In genomic region chr21:29346281-29346680, GRCh38 we compare ENCODE assay signal across 27 cellular contexts. TPM values are rescaled to one million over a fixed set of nuclear protein-coding genes. Genes with fewer than 3 reads are reported as not detected.
A peak's percentile ranks its signal among the peaks of the same experiment; 100 is the strongest.
DNase-seq lines count a peak whose midpoint lies in the region; ATAC-seq and TF ChIP-seq lines count a peak whose summit lies in the region.
"Had no signal": no experiment of that assay in that cellular context is flagged by ENCODE, and none has a peak within 500 bp of the region (broad histone marks: within the 10 kb centered on the region; RNA-seq: fewer than 3 reads in every experiment).

No MANE protein-coding gene starts in this region.

- H3K27me3 Mint-ChIP-seq in IgD-negative memory B cell (no peaks in the 10 kb centered on the region), naive B cell (no peaks in the 10 kb centered on the region)
- H3K27me3 Mint-ChIP-seq in dendritic cell treated with granulocyte-macrophage colony-stimulating factor and Interleukin-4, amounts not matched to agents 40 ng/mL and 50 ng/mL, for 4 days = no peaks in the 10 kb centered on the region
- no peaks in the 10 kb centered on the region for H3K27me3 Mint-ChIP-seq in stimulated activated naive CD8-positive, alpha-beta T cell treated with anti-CD3 and anti-CD28 coated beads, Interleukin-15, amount 100 ng/mL, for 72 hours
- H3K27me3 Mint-ChIP-seq: activated T-cell treated with anti-CD3 and anti-CD28 coated beads, Interleukin-2, amount 50 U/mL, for 24 hours had no signal

- peaks cover 0 to 1% (median 0%) of the 10 kb centered on the region in 3 donors for H3K9me3 Mint-ChIP-seq in IgD-negative memory B cell
- H3K9me3 Mint-ChIP-seq in dendritic cell treated with granulocyte-macrophage colony-stimulating factor and Interleukin-4, amounts not matched to agents 40 ng/mL and 50 ng/mL, for 4 days = no peaks in the 10 kb centered on the region
- H3K9me3 Mint-ChIP-seq in naive B cell = no peaks in the 10 kb centered on the region
- H3K9me3 Mint-ChIP-seq in stimulated activated naive CD8-positive, alpha-beta T cell treated with anti-CD3 and anti-CD28 coated beads, Interleukin-15, amount 100 ng/mL, for 72 hours = no peaks in the 10 kb centered on the region
- H3K9me3 Mint-ChIP-seq: activated T-cell treated with anti-CD3 and anti-CD28 coated beads, Interleukin-2, amount 50 U/mL, for 24 hours; neural crest cell had no signal

- H3K9me3 ChIP-seq in AG04450 (ENCODE audit: control insufficient read depth, insufficient read depth, low read length) = no peaks in the 10 kb centered on the region
- H3K9me3 ChIP-seq: BE2C, esophagus muscularis mucosa, heart right ventricle, thoracic aorta, vagina had no signal

- H3K27ac ChIP-seq in AG04450 (ENCODE audit: low read depth, low read length) = peak overlapping the region; percentile 77
- H3K27ac ChIP-seq: parathyroid adenoma, vagina, WERI-Rb-1 had no signal

- no peak overlapping the region for H3K4me3 ChIP-seq in AG04450 (ENCODE audit: low read depth, low read length)
- H3K4me3 ChIP-seq: esophagus muscularis mucosa, heart right ventricle, thoracic aorta, vagina had no signal

- POLR2A ChIA-PET in AG04450 (lab: Yijun Ruan, JAX) = interaction anchor here (1.5 kb wide), 1 partner anchor 47 kb away, joined by 3 read pairs; no protein-coding TSS in a partner anchor

- H3K36me3 Mint-ChIP-seq in IgD-negative memory B cell = no peaks in the 10 kb centered on the region
- peaks cover 37% of the 10 kb centered on the region for H3K36me3 Mint-ChIP-seq in dendritic cell treated with granulocyte-macrophage colony-stimulating factor and Interleukin-4, amounts not matched to agents 40 ng/mL and 50 ng/mL, for 4 days (ENCODE audit: low read depth)
- peaks cover under 1 to 22% of the 10 kb centered on the region in 2 donors for H3K36me3 Mint-ChIP-seq in naive B cell

- ATAC-seq in naive B cell (ENCODE audit: low read depth in 2 of 2) (no peak), GM18511 (IDR thresholded peaks at IDR 0.05; ENCODE audit: unreplicated experiment) (no peak)
- ATAC-seq in stimulated activated naive CD8-positive, alpha-beta T cell treated with anti-CD3 and anti-CD28 coated beads, Interleukin-15, amount 100 ng/mL, for 72 hours = no peak
- ATAC-seq: heart right ventricle; stimulated activated naive CD8-positive, alpha-beta T cell treated with anti-CD3 and anti-CD28 coated beads, Interleukin-15, Interleukin-2, amounts not matched to agents 100 U/mL and 50 U/mL, for 24 hours had no signal

- no peaks in the 10 kb centered on the region for H3K27me3 ChIP-seq in AG04450 (ENCODE audit: control insufficient read depth, insufficient read depth, low read length)
- H3K27me3 ChIP-seq: BE2C, esophagus muscularis mucosa, heart right ventricle, vagina had no signal

- H3K4me3 Mint-ChIP-seq in IgD-negative memory B cell = no peak overlapping the region
- no peak overlapping the region for H3K4me3 Mint-ChIP-seq in dendritic cell treated with granulocyte-macrophage colony-stimulating factor and Interleukin-4, amounts not matched to agents 40 ng/mL and 50 ng/mL, for 4 days
- no peak overlapping the region for H3K4me3 Mint-ChIP-seq in naive B cell
- no peak overlapping the region for H3K4me3 Mint-ChIP-seq in stimulated activated naive CD8-positive, alpha-beta T cell treated with anti-CD3 and anti-CD28 coated beads, Interleukin-15, amount 100 ng/mL, for 72 hours
- H3K4me3 Mint-ChIP-seq: activated T-cell treated with anti-CD3 and anti-CD28 coated beads, Interleukin-2, amount 50 U/mL, for 24 hours; neural crest cell had no signal

- H3K4me1 Mint-ChIP-seq in IgD-negative memory B cell (peaks cover 15 to 36% (median 27%) of the 10 kb centered on the region in 3 donors), naive B cell (peaks cover 23 to 29% (median 27%) of the 10 kb centered on the region in 3 donors)
- H3K4me1 Mint-ChIP-seq in dendritic cell treated with granulocyte-macrophage colony-stimulating factor and Interleukin-4, amounts not matched to agents 40 ng/mL and 50 ng/mL, for 4 days (ENCODE audit: low read depth) = peaks cover 55% of the 10 kb centered on the region
- H3K4me1 Mint-ChIP-seq in stimulated activated naive CD8-positive, alpha-beta T cell treated with anti-CD3 and anti-CD28 coated beads, Interleukin-15, amount 100 ng/mL, for 72 hours = peaks cover 37% of the 10 kb centered on the region
- H3K4me1 Mint-ChIP-seq: neural crest cell had no signal

- intact Hi-C loops in dendritic cell treated with granulocyte-macrophage colony-stimulating factor and Interleukin-4, amounts not matched to agents 40 ng/mL and 50 ng/mL, for 4 days (cut with micrococcal nuclease) = loop anchor here (5.0 kb wide), 1 partner anchor 44 kb away; no protein-coding TSS in a partner anchor

- H3K27ac Mint-ChIP-seq in IgD-negative memory B cell (peak overlapping the region in 2 of 3 donors; percentile 54 to 97), naive B cell (peak overlapping the region in 5 of 6 donors; percentile 2 to 93 (median 65))
- peak overlapping the region; percentile 73 for H3K27ac Mint-ChIP-seq in dendritic cell treated with granulocyte-macrophage colony-stimulating factor and Interleukin-4, amounts not matched to agents 40 ng/mL and 50 ng/mL, for 4 days
- H3K27ac Mint-ChIP-seq in stimulated activated naive CD8-positive, alpha-beta T cell treated with anti-CD3 and anti-CD28 coated beads, Interleukin-15, amount 100 ng/mL, for 72 hours = no peak overlapping the region
- H3K27ac Mint-ChIP-seq: activated T-cell treated with anti-CD3 and anti-CD28 coated beads, Interleukin-2, amount 50 U/mL, for 24 hours had no signal

- TF ChIP-seq CTCF in AG04450 (IDR thresholded peaks at IDR 0.05; ENCODE audit: low read depth, low read length) = no peak

- DNase-seq in AG04450 (ENCODE audit: low read depth, low spot score) (no peak), naive B cell (no peak), ureter (ENCODE audit: low spot score) (no peak)
- no peak for DNase-seq in stimulated activated CD4-positive, alpha-beta T cell treated with anti-CD3 and anti-CD28 coated beads, Interleukin-2, amount 100 ng/mL, for 24 hours
- DNase-seq in stimulated activated naive CD8-positive, alpha-beta T cell treated with anti-CD3 and anti-CD28 coated beads, Interleukin-15, amount 100 ng/mL, for 72 hours = no peak
- DNase-seq: ACHN; activated CD4-positive, alpha-beta T cell treated with anti-CD3 and anti-CD28 coated beads for 48 hours; activated T-cell treated with anti-CD3 and anti-CD28 coated beads, Interleukin-2, amount 50 U/mL, for 24 hours; BE2C; dermis blood vessel endothelial cell; DMS79; foreskin melanocyte; heart right ventricle; NCI-H1048; NCI-H1694; SHP77 treated with DMSO at 0.1 percent for 48 hours; small intestine; stimulated activated naive CD8-positive, alpha-beta T cell treated with anti-CD3 and anti-CD28 coated beads, Interleukin-15, Interleukin-2, amounts not matched to agents 100 U/mL and 50 U/mL, for 24 hours; WERI-Rb-1 had no signal

- CTCF ChIA-PET in AG04450 (lab: Charles Lee) = interaction anchor here (0.6 to 8.5 kb wide), 2 partner anchors 173 to 182 kb away, joined by 3 to 45 read pairs; no protein-coding TSS in a partner anchor

RNA-seq across cellular contexts. Expression of gene BACH1, which starts 47.6 kb away (rescaled TPM):
- polyA plus RNA-seq in AG04450 (2011; rRNA removed) = 60.6 and 72.2 TPM in 2 replicates
- polyA minus RNA-seq in AG04450 (2011; rRNA and poly(A)+ RNA removed) = 215 and 248 TPM in 2 replicates
- 34.3 TPM for polyA plus RNA-seq in IgD-negative memory B cell
- 100 to 1,000 TPM in 1 of 6 donors, 10 to 100 TPM in 5; 50.7 to 106 (median 69.3) TPM for polyA plus RNA-seq in naive B cell (ENCODE audit: low read depth in 6 of 6)
- 75.7 TPM for total RNA-seq in ureter

Comparison
In these comparisons a context has a peak if more than half of its experiments do, and no peak if none do; other contexts are left out.
1. H3K27ac Mint-ChIP-seq: peak in IgD-negative memory B cell (2 of 3), dendritic cell treated with granulocyte-macrophage colony-stimulating factor and Interleukin-4, amounts not matched to agents 40 ng/mL and 50 ng/mL, for 4 days (single experiment) and naive B cell (5 of 6); none in stimulated activated naive CD8-positive, alpha-beta T cell treated with anti-CD3 and anti-CD28 coated beads, Interleukin-15, amount 100 ng/mL, for 72 hours (0 of 2).